ENCODE assay signal across 34 cellular contexts in the genomic region with DNA sequence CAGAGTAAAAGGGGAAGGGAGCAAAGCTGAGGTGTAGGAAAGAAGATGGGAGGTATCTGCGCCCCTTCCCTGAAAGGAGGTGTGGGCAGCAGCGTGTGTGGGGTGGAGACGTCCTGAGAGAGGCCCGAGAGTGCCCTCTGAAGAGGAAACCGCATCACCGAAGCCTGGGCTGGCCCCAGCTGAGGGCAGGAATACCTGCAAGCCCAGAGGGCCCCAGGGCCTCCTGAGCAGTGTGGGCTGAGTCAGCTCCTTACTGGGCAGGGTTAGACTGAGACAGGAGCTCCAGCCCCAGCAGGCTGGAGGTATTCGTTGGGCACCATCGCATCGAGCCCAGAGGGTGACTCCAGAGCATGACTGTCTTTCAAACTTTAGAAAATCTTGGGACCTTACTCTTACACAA.
DNase-seq lines count a peak whose midpoint lies in the region; ATAC-seq and TF ChIP-seq lines count a peak whose summit lies in the region.
"Had no signal": no experiment of that assay in that cellular context is flagged by ENCODE, and none has a peak within 500 bp of the region (broad histone marks: within the 10 kb centered on the region; RNA-seq: fewer than 3 reads in every experiment).

No MANE protein-coding gene starts in this region.

- H3K9me3 Mint-ChIP-seq in endodermal cell, result no peaks in the 10 kb centered on the region
- H3K9me3 Mint-ChIP-seq in activated naive CD8-positive, alpha-beta T cell treated with anti-CD3 and anti-CD28 coated beads, Interleukin-2, amount 50 U/mL, for 24 hours, result no peaks in the 10 kb centered on the region
- H3K9me3 Mint-ChIP-seq: activated naive CD8-positive, alpha-beta T cell treated with anti-CD3 and anti-CD28 coated beads, Interleukin-2, amount 10 ng/mL, durations not matched to agents 7 days and 5 days; CD8-positive, alpha-beta memory T cell; effector memory CD8-positive, alpha-beta T cell; natural killer cell treated with Interleukin-12 subunit alpha and Interleukin-12 subunit beta and Interleukin-15 and Interleukin-18, amount 100 ng/mL, for 72 hours; stimulated activated naive B cell treated with anti-CD40 and anti-IgM and Interleukin-4, amounts not matched to agents 10 μg/mL and 1 μg/mL and 100 μg/mL, for 72 hours had no signal

- H3K9me3 ChIP-seq in endodermal cell (ENCODE audit: control insufficient read depth, low read length) (no peaks in the 10 kb centered on the region), neuronal stem cell (replicated peaks in 1 of 2; ENCODE audit: control insufficient read depth in 2 of 2, insufficient read depth in 1 of 2, low read depth in 1 of 2, low read length in 2 of 2) (no peaks in the 10 kb centered on the region)
- H3K9me3 ChIP-seq: ascending aorta, esophagus muscularis mucosa, lower lobe of right lung, SK-N-SH, suprapubic skin had no signal

- peaks cover 5% of the 10 kb centered on the region for H3K4me1 ChIP-seq in endodermal cell (ENCODE audit: control insufficient read depth, insufficient read depth, low read length)
- H3K4me1 ChIP-seq in neuronal stem cell (ENCODE audit: control insufficient read depth in 2 of 2, insufficient read depth in 1 of 2, low read depth in 1 of 2, low read length in 2 of 2), result peaks cover 0 to 8% of the 10 kb centered on the region in 2 donors
- H3K4me1 ChIP-seq: suprapubic skin had no signal

- H4K91ac ChIP-seq in neuronal stem cell (ENCODE audit: low read depth, low read length, poor library complexity), result no peak overlapping the region

- H3K23ac ChIP-seq in neuronal stem cell (ENCODE audit: low read depth, low read length, poor library complexity), result no peak overlapping the region

- H3K27me3 ChIP-seq in endodermal cell (ENCODE audit: control insufficient read depth, insufficient read depth, low read length, poor library complexity, severe bottlenecking) (no peaks in the 10 kb centered on the region), neuronal stem cell (ENCODE audit: control insufficient read depth in 3 of 3, insufficient read depth in 3 of 3, low read depth in 1 of 3, low read length in 3 of 3) (no peaks in the 10 kb centered on the region)
- H3K27me3 ChIP-seq: ascending aorta, suprapubic skin had no signal

- no peak overlapping the region for H2BK120ac ChIP-seq in neuronal stem cell (ENCODE audit: low read depth, low read length)

- peaks cover 9% of the 10 kb centered on the region for H3K27me3 Mint-ChIP-seq in endodermal cell (ENCODE audit: insufficient read depth)
- peaks cover 7% of the 10 kb centered on the region for H3K27me3 Mint-ChIP-seq in activated naive CD8-positive, alpha-beta T cell treated with anti-CD3 and anti-CD28 coated beads, Interleukin-2, amount 50 U/mL, for 24 hours
- H3K27me3 Mint-ChIP-seq: activated naive CD8-positive, alpha-beta T cell treated with anti-CD3 and anti-CD28 coated beads, Interleukin-2, amount 10 ng/mL, durations not matched to agents 7 days and 5 days; B cell had no signal

- no peak for ATAC-seq in activated naive CD8-positive, alpha-beta T cell treated with anti-CD3 and anti-CD28 coated beads, Interleukin-2, amount 50 U/mL, for 24 hours
- ATAC-seq: activated CD4-positive, CD25-positive, alpha-beta regulatory T cell treated with anti-CD3 and anti-CD28 coated beads, Interleukin-2, amount 50 U/mL, for 24 hours; effector memory CD8-positive, alpha-beta T cell; GM12878; lower lobe of right lung; Right ventricle myocardium inferior; stimulated activated naive B cell treated with anti-CD40 and anti-IgM and Interleukin-4, amounts not matched to agents 10 μg/mL and 1 μg/mL and 100 μg/mL, for 72 hours; T-helper 17 cell had no signal

- H3K36me3 ChIP-seq in endodermal cell (ENCODE audit: control insufficient read depth, insufficient read depth, low read length) (no peaks in the 10 kb centered on the region), neuronal stem cell (replicated peaks in 1 of 2; ENCODE audit: control insufficient read depth in 2 of 2, insufficient read depth in 2 of 2, low read length in 2 of 2) (no peaks in the 10 kb centered on the region)
- H3K36me3 ChIP-seq: ascending aorta, esophagus muscularis mucosa, lower lobe of right lung, suprapubic skin had no signal

- no peak overlapping the region for H3K27ac ChIP-seq in endodermal cell (ENCODE audit: low read depth, low read length)
- H3K27ac ChIP-seq in neuronal stem cell (replicated peaks; ENCODE audit: low read length), result no peak overlapping the region
- H3K27ac ChIP-seq: ascending aorta, esophagus muscularis mucosa, lower lobe of right lung, suprapubic skin had no signal

- no peak overlapping the region for H3K27ac Mint-ChIP-seq in endodermal cell
- H3K27ac Mint-ChIP-seq in activated naive CD8-positive, alpha-beta T cell treated with anti-CD3 and anti-CD28 coated beads, Interleukin-2, amount 50 U/mL, for 24 hours, result no peak overlapping the region
- H3K27ac Mint-ChIP-seq: activated naive CD8-positive, alpha-beta T cell treated with anti-CD3 and anti-CD28 coated beads, Interleukin-2, amount 10 ng/mL, durations not matched to agents 7 days and 5 days; B cell; CD8-positive, alpha-beta memory T cell; effector memory CD8-positive, alpha-beta T cell; natural killer cell treated with Interleukin-12 subunit alpha and Interleukin-12 subunit beta and Interleukin-15 and Interleukin-18, amount 100 ng/mL, for 72 hours; stimulated activated naive B cell treated with anti-CD40 and anti-IgM and Interleukin-4, amounts not matched to agents 10 μg/mL and 1 μg/mL and 100 μg/mL, for 72 hours; T-helper 17 cell had no signal

- peak overlapping the region; percentile 35 for H3K18ac ChIP-seq in neuronal stem cell (ENCODE audit: low read length)

- H2AFZ ChIP-seq in neuronal stem cell (ENCODE audit: low read length), result no peak overlapping the region

- H3K79me1 ChIP-seq in neuronal stem cell (ENCODE audit: low read depth, low read length), result no peaks in the 10 kb centered on the region

- H3K4me1 Mint-ChIP-seq in endodermal cell, result peaks cover 21% of the 10 kb centered on the region
- H3K4me1 Mint-ChIP-seq in activated naive CD8-positive, alpha-beta T cell treated with anti-CD3 and anti-CD28 coated beads, Interleukin-2, amount 50 U/mL, for 24 hours, result no peaks in the 10 kb centered on the region
- H3K4me1 Mint-ChIP-seq: activated naive CD8-positive, alpha-beta T cell treated with anti-CD3 and anti-CD28 coated beads, Interleukin-2, amount 10 ng/mL, durations not matched to agents 7 days and 5 days; B cell; CD8-positive, alpha-beta memory T cell; stimulated activated naive B cell treated with anti-CD40 and anti-IgM and Interleukin-4, amounts not matched to agents 10 μg/mL and 1 μg/mL and 100 μg/mL, for 72 hours; T-helper 17 cell had no signal

- H2BK12ac ChIP-seq in neuronal stem cell (ENCODE audit: low read length), result no peak overlapping the region

- peak; percentile 45 for DNase-seq in Daoy (ENCODE audit: low read depth)
- peak; percentile 67 for DNase-seq in M059J (ENCODE audit: low read depth)
- peak; percentile 74 for DNase-seq in endodermal cell
- no peak for DNase-seq in neuronal stem cell (ENCODE audit: low spot score)
- DNase-seq in hepatic stellate cell (ENCODE audit: low spot score), result no peak
- DNase-seq in activated naive CD8-positive, alpha-beta T cell treated with anti-CD3 and anti-CD28 coated beads, Interleukin-2, amount 50 U/mL, for 24 hours, result no peak
- no peak for DNase-seq in stimulated activated CD4-positive, alpha-beta T cell treated with anti-CD3 and anti-CD28 coated beads, Interleukin-12 subunit alpha, Interleukin-12 subunit beta, amount 100 ng/mL, for 4 hours
- DNase-seq: ACHN; activated CD4-positive, alpha-beta T cell treated with anti-CD3 and anti-CD28 coated beads, Interleukin-2, amount 50 U/mL, for 48 hours; activated gamma-delta T cell treated with Interleukin-2 at 50 U/mL for 16 hours; activated naive CD8-positive, alpha-beta T cell treated with anti-CD3 and anti-CD28 coated beads, Interleukin-2, amount 10 ng/mL, durations not matched to agents 7 days and 5 days; activated T-cell treated with anti-CD3 and anti-CD28 coated beads, Interleukin-2, amount 50 U/mL, for 48 hours; CD8-positive, alpha-beta memory T cell; cortex of kidney; effector memory CD8-positive, alpha-beta T cell; foreskin fibroblast; kidney glomerular epithelial cell; lower lobe of right lung; NCI-H1092; NCI-H1694 treated with DMSO at 0.1 percent for 48 hours; NCI-H2171; NCI-H82; SK-N-SH; stimulated activated CD4-positive, alpha-beta T cell treated with anti-CD3 and anti-CD28 coated beads, Interleukin-15, amount 100 ng/mL, for 24 hours; stimulated activated naive B cell treated with anti-CD40 and anti-IgM and Interleukin-4, amounts not matched to agents 10 μg/mL and 1 μg/mL and 100 μg/mL, for 72 hours; T-helper 17 cell had no signal

- H3K9ac ChIP-seq in endodermal cell (ENCODE audit: extremely low read depth, low read length, poor library complexity, severe bottlenecking), result no peak overlapping the region
- no peak overlapping the region for H3K9ac ChIP-seq in neuronal stem cell (ENCODE audit: low read depth, low read length, poor library complexity)
- H3K9ac ChIP-seq: SK-N-SH had no signal

- H3K4me3 Mint-ChIP-seq in endodermal cell, result no peak overlapping the region
- H3K4me3 Mint-ChIP-seq in activated naive CD8-positive, alpha-beta T cell treated with anti-CD3 and anti-CD28 coated beads, Interleukin-2, amount 50 U/mL, for 24 hours, result no peak overlapping the region
- H3K4me3 Mint-ChIP-seq: activated naive CD8-positive, alpha-beta T cell treated with anti-CD3 and anti-CD28 coated beads, Interleukin-2, amount 10 ng/mL, durations not matched to agents 7 days and 5 days; B cell; CD8-positive, alpha-beta memory T cell; effector memory CD8-positive, alpha-beta T cell; natural killer cell treated with Interleukin-12 subunit alpha and Interleukin-12 subunit beta and Interleukin-15 and Interleukin-18, amount 100 ng/mL, for 72 hours; stimulated activated naive B cell treated with anti-CD40 and anti-IgM and Interleukin-4, amounts not matched to agents 10 μg/mL and 1 μg/mL and 100 μg/mL, for 72 hours; T-helper 17 cell had no signal

- no peak for TF ChIP-seq CTCF in endodermal cell (conservative IDR thresholded peaks at IDR 0.05)

- H2AK5ac ChIP-seq in neuronal stem cell (ENCODE audit: low read depth, low read length), result no peak overlapping the region

- no peak overlapping the region for H3K4ac ChIP-seq in neuronal stem cell (ENCODE audit: low read length)

- H3K4me3 ChIP-seq in endodermal cell (ENCODE audit: low read length) (no peak overlapping the region), neuronal stem cell (ENCODE audit: low read length in 2 of 2) (no peak overlapping the region)
- H3K4me3 ChIP-seq: ascending aorta, esophagus muscularis mucosa, GM12878, lower lobe of right lung, suprapubic skin had no signal

- peak overlapping the region; percentile 42 for H2BK5ac ChIP-seq in neuronal stem cell (ENCODE audit: low read length)

- H2BK15ac ChIP-seq in neuronal stem cell (ENCODE audit: low read length), result no peak overlapping the region

- no peaks in the 10 kb centered on the region for H3K36me3 Mint-ChIP-seq in endodermal cell (ENCODE audit: low read depth)
- H3K36me3 Mint-ChIP-seq in activated naive CD8-positive, alpha-beta T cell treated with anti-CD3 and anti-CD28 coated beads, Interleukin-2, amount 50 U/mL, for 24 hours (ENCODE audit: low read depth), result no peaks in the 10 kb centered on the region
- H3K36me3 Mint-ChIP-seq: activated naive CD8-positive, alpha-beta T cell treated with anti-CD3 and anti-CD28 coated beads, Interleukin-2, amount 10 ng/mL, durations not matched to agents 7 days and 5 days; CD8-positive, alpha-beta memory T cell; natural killer cell treated with Interleukin-12 subunit alpha and Interleukin-12 subunit beta and Interleukin-15 and Interleukin-18, amount 100 ng/mL, for 72 hours; stimulated activated naive B cell treated with anti-CD40 and anti-IgM and Interleukin-4, amounts not matched to agents 10 μg/mL and 1 μg/mL and 100 μg/mL, for 72 hours had no signal

- WGBS in endodermal cell (ENCODE audit: insufficient coverage in 1 of 2, insufficient read length in 1 of 2), 2 experiments, result 82 to 88% methylated on average over 5 to 9 of the region's 9 CpGs
- no CpG with 5 or more reads among the region's 9 CpGs for WGBS in neuronal stem cell (ENCODE audit: extremely low coverage in 2 of 2, insufficient read length in 2 of 2, insufficient replicate concordance in 1 of 2), 2 donors

- no peak overlapping the region for H4K8ac ChIP-seq in neuronal stem cell (ENCODE audit: low read depth, low read length)

- H3K14ac ChIP-seq in neuronal stem cell (ENCODE audit: low read length), result no peak overlapping the region

- no peak overlapping the region for H3K4me2 ChIP-seq in neuronal stem cell (ENCODE audit: insufficient read depth, low read length, poor library complexity, severe bottlenecking)
- H3K4me2 ChIP-seq: SK-N-SH had no signal

Comparison
In these comparisons a context has a peak if more than half of its experiments do, and no peak if none do; other contexts are left out.
1. DNase-seq: peak in Daoy (single experiment), M059J (single experiment) and endodermal cell (single experiment); none in neuronal stem cell (single experiment), hepatic stellate cell (single experiment), activated naive CD8-positive, alpha-beta T cell treated with anti-CD3 and anti-CD28 coated beads, Interleukin-2, amount 50 U/mL, for 24 hours (single experiment) and stimulated activated CD4-positive, alpha-beta T cell treated with anti-CD3 and anti-CD28 coated beads, Interleukin-12 subunit alpha, Interleukin-12 subunit beta, amount 100 ng/mL, for 4 hours (single experiment).